In genomic region chr2:167759531-167759930, GRCh38 we compare ENCODE assay signal across 17 cellular contexts.
DNase-seq lines count a peak whose midpoint lies in the region; ATAC-seq, FAIRE-seq and TF ChIP-seq lines count a peak whose summit lies in the region.
"Had no signal": no experiment of that assay in that cellular context is flagged by ENCODE, and none has a peak within 500 bp of the region (broad histone marks: within the 10 kb centered on the region; RNA-seq: fewer than 3 reads in every experiment).

No MANE protein-coding gene starts in this region.

- no peaks in the 10 kb centered on the region for H3K79me2 ChIP-seq in HepG2 (ENCODE audit: insufficient read depth, low read length)
- H3K79me2 ChIP-seq in PC-3 (ENCODE audit: low read length), result no peaks in the 10 kb centered on the region

- 52% methylated on average over 3 of the region's 3 CpGs for WGBS in HepG2 (ENCODE audit: low lambda C conversion rate)
- WGBS in right lobe of liver (ENCODE audit: insufficient coverage, low coverage, low lambda C conversion rate, missing lambda C conversion rate), result 89% methylated on average over 3 of the region's 3 CpGs

- TF ChIP-seq CTCF in HepG2 (CRISPR knock-in tag; IDR thresholded peaks at IDR 0.05) (peak; percentile 30), right lobe of liver (IDR thresholded peaks at IDR 0.05) (no peak), WERI-Rb-1 (IDR thresholded peaks at IDR 0.05; ENCODE audit: low read depth, low read length) (peak; percentile 21; the same call in 1 of the 2 replicates), PC-3 (conservative IDR thresholded peaks at IDR 0.05; ENCODE audit: low read depth, low read length) (no peak; the same call in 1 of the 2 replicates)

- H2AFZ ChIP-seq in HepG2 (ENCODE audit: low read length) (no peak overlapping the region), PC-3 (ENCODE audit: low read length) (no peak overlapping the region)
- H2AFZ ChIP-seq: GM23248 had no signal

- H3K9ac ChIP-seq in HepG2 (ENCODE audit: insufficient read depth, low read depth, low read length) (no peak overlapping the region), PC-3 (ENCODE audit: low read length) (no peak overlapping the region)
- H3K9ac ChIP-seq: GM23248 had no signal

- peak; percentile 42 for FAIRE-seq in HepG2 (lab: Jason Lieb, UNC)

- ATAC-seq in HepG2 (peak; percentile 95), right lobe of liver (no peak), PC-3 (no peak)
- ATAC-seq: SK-N-SH treated with all-trans-retinoic acid at 6 μM for 48 hours had no signal

- in situ Hi-C loops in HepG2 (cut with HindIII; ENCODE audit: extremely low pct_ligation_motif_present, low pct_unique_long_range_greater_than_20kb), result no loop called here

- H3K4me1 ChIP-seq in HepG2 (ENCODE audit: insufficient read depth, low read length), result peaks cover 13% of the 10 kb centered on the region; the same call in 1 of the 2 replicates
- H3K4me1 ChIP-seq in right lobe of liver, result peaks cover 0 to 24% (median 9%) of the 10 kb centered on the region in 4 donors
- peaks cover 1% of the 10 kb centered on the region for H3K4me1 ChIP-seq in PC-3 (ENCODE audit: insufficient read depth, low read length)

- TF ChIP-seq RAD21 in HepG2 (CRISPR knock-in tag; IDR thresholded peaks at IDR 0.05), result no peak

- CTCF ChIA-PET in HepG2 (lab: Yijun Ruan, JAX; ENCODE audit: low intra/inter-chr PET ratio, low total read pairs), result no interaction called here
- CTCF ChIA-PET in PC-3 (lab: Charles Lee), result no interaction called here

- no peaks in the 10 kb centered on the region for H3K36me3 ChIP-seq in HepG2 (replicated peaks in 1 of 2; ENCODE audit: control insufficient read depth in 1 of 2, insufficient read depth in 2 of 2, low read length in 2 of 2)
- H3K36me3 ChIP-seq in right lobe of liver, result no peaks in the 10 kb centered on the region
- no peaks in the 10 kb centered on the region for H3K36me3 ChIP-seq in WERI-Rb-1
- no peaks in the 10 kb centered on the region for H3K36me3 ChIP-seq in PC-3 (ENCODE audit: low read depth, low read length)

- no peaks in the 10 kb centered on the region for H3K9me2 ChIP-seq in PC-3 (replicated peaks; ENCODE audit: low read length)

- POLR2A ChIA-PET in HepG2 (lab: Yijun Ruan, JAX), result no interaction called here
- POLR2A ChIA-PET in PC-3 (lab: Charles Lee; ENCODE audit: unreplicated experiment), result no interaction called here

- DNase-seq in HepG2 (ENCODE audit: low spot score) (peak; percentile 31), right lobe of liver (no peak), WERI-Rb-1 (no peak), iPS-NIHi11 (ENCODE audit: low spot score) (peak; percentile 24), HT-29 (ENCODE audit: low spot score) (no peak), SW480 (ENCODE audit: low spot score) (no peak), PC-3 (no peak)
- DNase-seq in activated naive CD4-positive, alpha-beta T cell treated with anti-CD3 and anti-CD28 coated beads, Interleukin-2, amount 50 U/mL, for 16 hours, result no peak
- DNase-seq: 8988T; DND-41; GM23248; NCI-H1092; NCI-H1436 treated with DMSO at 0.1 percent for 48 hours; NCI-H2029; NK-92 treated with Interleukin-12 subunit alpha and Interleukin-12 subunit beta, amount 100 ng/mL, for 24 hours; SHP77 had no signal

- no peaks in the 10 kb centered on the region for H3F3A ChIP-seq in PC-3 (ENCODE audit: low read length, unreplicated experiment)

- no peak overlapping the region for H3K4me2 ChIP-seq in HepG2 (ENCODE audit: low read depth, low read length)
- no peak overlapping the region for H3K4me2 ChIP-seq in PC-3 (ENCODE audit: low read length)

- TF ChIP-seq EP300 in HepG2 (IDR thresholded peaks at IDR 0.05; ENCODE audit: low read depth in 2 of 2, low read length in 2 of 2) (no peak), HepG2 (CRISPR knock-in tag; IDR thresholded peaks at IDR 0.05; ENCODE audit: borderline replicate concordance) (no peak)

- H3K27ac ChIP-seq in HepG2 (ENCODE audit: extremely low read length, insufficient read depth, low read length) (no peak overlapping the region), right lobe of liver (no peak overlapping the region), WERI-Rb-1 (no peak overlapping the region), PC-3 (ENCODE audit: low read length) (no peak overlapping the region)
- H3K27ac ChIP-seq: GM23248 had no signal

- H3K4me3 ChIP-seq in HepG2 (replicated peaks in 1 of 3; ENCODE audit: insufficient read depth in 1 of 3, low read depth in 2 of 3, low read length in 3 of 3) (no peak overlapping the region), right lobe of liver (no peak overlapping the region), WERI-Rb-1 (ENCODE audit: low read depth, low read length) (no peak overlapping the region), PC-3 (ENCODE audit: low read length) (no peak overlapping the region)
- H3K4me3 ChIP-seq: GM23248 had no signal

- no TSS peak for BruUV-seq in HepG2 (replicated peaks; lab: Mats Ljungman, UMichigan)
- BruUV-seq in PC-3 (replicated peaks; lab: Mats Ljungman, UMichigan), result no TSS peak

- intact Hi-C loops in HepG2 (cut with micrococcal nuclease; ENCODE audit: unreplicated experiment), result no loop called here
- intact Hi-C loops in right lobe of liver (cut with DNase I), result no loop called here
- intact Hi-C loops in PC-3 (cut with micrococcal nuclease), result no loop called here

- H3K27me3 ChIP-seq in HepG2 (ENCODE audit: control insufficient read depth in 1 of 2, insufficient read depth in 2 of 2, low read length in 2 of 2), result peaks cover 0 to 8% of the 10 kb centered on the region in 2 experiments; a peak in 2 of 5 replicates
- H3K27me3 ChIP-seq in right lobe of liver, result no peaks in the 10 kb centered on the region
- no peaks in the 10 kb centered on the region for H3K27me3 ChIP-seq in WERI-Rb-1 (ENCODE audit: insufficient read depth, low read depth, severe bottlenecking)
- no peaks in the 10 kb centered on the region for H3K27me3 ChIP-seq in PC-3 (ENCODE audit: low read length)

- TF ChIP-seq POLR2A in HepG2 (IDR thresholded peaks at IDR 0.05; ENCODE audit: insufficient read depth in 1 of 2, low read depth in 2 of 2, low read length in 2 of 2), result no peak
- no peak for TF ChIP-seq POLR2A in right lobe of liver (IDR thresholded peaks at IDR 0.05)

- no peaks in the 10 kb centered on the region for H4K20me1 ChIP-seq in HepG2 (ENCODE audit: insufficient read depth, low read length)
- H4K20me1 ChIP-seq in PC-3 (ENCODE audit: low read length), result no peaks in the 10 kb centered on the region

- H3K9me3 ChIP-seq in HepG2 (ENCODE audit: low read length) (no peaks in the 10 kb centered on the region), right lobe of liver (no peaks in the 10 kb centered on the region), WERI-Rb-1 (ENCODE audit: severe bottlenecking) (no peaks in the 10 kb centered on the region), PC-3 (ENCODE audit: low read length) (no peaks in the 10 kb centered on the region)

TF ChIP-seq in HepG2, 621 proteins besides CTCF, POLR2A, EP300 and RAD21:
- peak; percentile 55; the same call in 1 of the 2 replicates for TF ChIP-seq ZNF574 (CRISPR knock-in tag; IDR thresholded peaks at IDR 0.05)
- TF ChIP-seq GLI4 (CRISPR knock-in tag; IDR thresholded peaks at IDR 0.05; ENCODE audit: borderline replicate concordance), result no peak
- TF ChIP-seq TFAP4 (IDR thresholded peaks at IDR 0.05; ENCODE audit: borderline replicate concordance, low read depth), result no peak
- TF ChIP-seq ZNF570 (CRISPR knock-in tag; IDR thresholded peaks at IDR 0.05; ENCODE audit: borderline replicate concordance), result no peak
- no peak for TF ChIP-seq ZNF136 (CRISPR knock-in tag; IDR thresholded peaks at IDR 0.05; ENCODE audit: low read depth)
- TF ChIP-seq STAG1 (CRISPR knock-in tag; IDR thresholded peaks at IDR 0.05), result peak; percentile 56
- TF ChIP-seq TCF7L2 (IDR thresholded peaks at IDR 0.05; ENCODE audit: low read depth, low read length), result no peak
- TF ChIP-seq ZMYM4 (CRISPR knock-in tag; IDR thresholded peaks at IDR 0.05), result peak; percentile 51; the same call in 1 of the 2 replicates
TF ChIP-seq in HepG2: peak in this region for 3.

Comparison
In these comparisons a context has a peak if more than half of its experiments do, and no peak if none do; other contexts are left out.
1. DNase-seq: peak in HepG2 (single experiment) and iPS-NIHi11 (single experiment); none in right lobe of liver (0 of 3), WERI-Rb-1 (single experiment), HT-29 (single experiment), SW480 (single experiment), PC-3 (single experiment) and activated naive CD4-positive, alpha-beta T cell treated with anti-CD3 and anti-CD28 coated beads, Interleukin-2, amount 50 U/mL, for 16 hours (single experiment).
2. CTCF ChIP-seq: peak in HepG2 (single experiment) and WERI-Rb-1 (single experiment); none in right lobe of liver (0 of 4) and PC-3 (single experiment).